ENCODE assay signal across 8 cellular contexts in the genomic region with DNA sequence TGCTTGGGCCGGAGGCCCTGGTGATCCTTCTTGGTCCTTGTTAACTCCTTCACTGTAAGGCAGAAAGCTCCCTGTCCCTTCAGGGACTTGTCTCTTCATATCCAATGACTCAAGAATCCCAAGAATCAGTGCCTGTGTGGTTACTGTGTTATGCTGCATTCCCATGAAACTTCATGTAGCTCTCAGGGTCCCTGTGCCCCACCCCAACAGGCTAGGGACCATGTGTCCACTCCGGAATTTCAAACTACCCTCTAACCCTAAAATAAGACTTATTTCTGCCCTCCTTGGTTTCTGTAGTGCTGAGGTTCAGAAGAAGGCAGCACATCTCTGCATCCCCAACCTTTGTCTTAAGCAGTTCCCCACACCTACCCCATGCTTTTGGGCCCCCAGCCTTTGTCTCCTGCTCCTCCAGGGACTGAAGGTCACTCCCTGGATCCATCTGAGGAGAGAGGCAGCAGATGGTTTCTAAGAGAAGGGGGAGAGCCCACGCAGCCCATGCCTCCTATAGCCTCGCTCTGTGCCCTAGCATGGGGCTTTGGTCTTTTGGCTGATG. TPM values are rescaled to one million over a fixed set of nuclear protein-coding genes. Genes with fewer than 3 reads are reported as not detected.
DNase-seq lines count a peak whose midpoint lies in the region; ATAC-seq and TF ChIP-seq lines count a peak whose summit lies in the region.

No MANE protein-coding gene starts in this region.

- H3K27me3 ChIP-seq in esophagus (ENCODE audit: control insufficient read depth in 1 of 2, insufficient read depth in 2 of 2, low read length in 2 of 2) (no peaks in the 10 kb centered on the region), osteoblast (ENCODE audit: insufficient read depth, low read length) (no peaks in the 10 kb centered on the region), body of pancreas (no peaks in the 10 kb centered on the region)

- TF ChIP-seq CTCF in osteoblast (IDR thresholded peaks at IDR 0.05; ENCODE audit: extremely low read depth, low read depth, low read length) (no peak), body of pancreas (IDR thresholded peaks at IDR 0.05) (no peak)

- H3K27ac ChIP-seq in esophagus (ENCODE audit: low read depth in 2 of 2, low read length in 1 of 2): peak overlapping the region; percentile 45 to 57
- H3K27ac ChIP-seq in osteoblast (ENCODE audit: low read depth, low read length): peak overlapping the region; percentile 77
- peak overlapping the region in 2 of 4 donors; percentile 20 to 24 for H3K27ac ChIP-seq in body of pancreas

- H4K20me1 ChIP-seq in osteoblast (ENCODE audit: insufficient read depth, low read length): peaks cover 35% of the 10 kb centered on the region

- no peaks in the 10 kb centered on the region for H3K9me3 ChIP-seq in esophagus (ENCODE audit: control insufficient read depth in 2 of 2, insufficient read depth in 1 of 2, low read depth in 1 of 2, low read length in 1 of 2)
- H3K9me3 ChIP-seq in osteoblast (ENCODE audit: low read depth, low read length): no peaks in the 10 kb centered on the region
- H3K9me3 ChIP-seq in body of pancreas: no peaks in the 10 kb centered on the region

- peaks cover 0 to 2% of the 10 kb centered on the region in 2 donors for H3K4me1 ChIP-seq in esophagus (ENCODE audit: control insufficient read depth in 2 of 2, insufficient read depth in 2 of 2, low read length in 1 of 2)
- peaks cover 43% of the 10 kb centered on the region for H3K4me1 ChIP-seq in osteoblast (ENCODE audit: insufficient read depth, low read length)
- H3K4me1 ChIP-seq in body of pancreas: no peaks in the 10 kb centered on the region

- no peak for ATAC-seq in HG03439 (IDR thresholded peaks at IDR 0.05; ENCODE audit: unreplicated experiment)
- no peak for ATAC-seq in HG03432 (IDR thresholded peaks at IDR 0.05; ENCODE audit: unreplicated experiment)
- no peak for ATAC-seq in body of pancreas

- TF ChIP-seq POLR2A in body of pancreas (IDR thresholded peaks at IDR 0.05): no peak

- 36 to 38% methylated on average over 4 of the region's 4 CpGs for WGBS in esophagus, 2 donors
- 39 to 44% methylated on average over 4 of the region's 4 CpGs for WGBS in body of pancreas, 2 donors

- intact Hi-C loops in body of pancreas (cut with DNase I): no loop called here

- peak overlapping the region; percentile 97 for H3K4me2 ChIP-seq in osteoblast (ENCODE audit: insufficient read depth, low read length)

- DNase-seq in AG20443 (ENCODE audit: low spot score) (peak; percentile 53), NCI-H524 treated with DMSO at 0.1 percent for 48 hours (lab: John Stamatoyannopoulos, UW) (peak; percentile 56), osteoblast (ENCODE audit: insufficient read length, low spot score, missing footprints) (peak; percentile 68), NCI-H1105 (lab: John Stamatoyannopoulos, UW) (no peak), body of pancreas (no peak)

- H3K36me3 ChIP-seq in esophagus (ENCODE audit: control insufficient read depth in 2 of 2, insufficient read depth in 2 of 2, low read length in 1 of 2): peaks cover 0 to under 1% of the 10 kb centered on the region in 2 donors
- H3K36me3 ChIP-seq in osteoblast (ENCODE audit: insufficient read depth, low read length): peaks cover 20% of the 10 kb centered on the region
- H3K36me3 ChIP-seq in body of pancreas (replicated peaks in 1 of 2; ENCODE audit: insufficient read depth in 1 of 2, low read depth in 2 of 2): no peaks in the 10 kb centered on the region

- H2AFZ ChIP-seq in osteoblast (ENCODE audit: low read length): peak overlapping the region; percentile 79

- peak overlapping the region in 1 of 2 donors; percentile 42 for H3K4me3 ChIP-seq in esophagus (ENCODE audit: low read depth in 1 of 2, low read length in 2 of 2)
- peak overlapping the region; percentile 98 for H3K4me3 ChIP-seq in osteoblast (ENCODE audit: insufficient read depth, low read length)
- H3K4me3 ChIP-seq in body of pancreas: no peak overlapping the region

- peaks cover 48% of the 10 kb centered on the region for H3K79me2 ChIP-seq in osteoblast (ENCODE audit: insufficient read depth, low read length)

RNA-seq across cellular contexts. Expression of a gene that starts 0.5 kb away (rescaled TPM):
- polyA plus RNA-seq in esophagus: under 1 TPM; 0.45 to 0.78 TPM
- total RNA-seq in osteoblast (117 and 121 TPM in 2 replicates), body of pancreas (1 to 10 TPM; 3.1 to 4.0 TPM)

RNA-seq across cellular contexts. Expression of a gene that starts 23.9 kb away (rescaled TPM):
- polyA plus RNA-seq in esophagus: 1 to 10 TPM; 6.9 to 7.8 TPM
- 81.6 and 88.7 TPM in 2 replicates for total RNA-seq in osteoblast
- total RNA-seq in body of pancreas: 10 to 100 TPM; 12.5 to 17.5 TPM

Comparison
In these comparisons a context has a peak if more than half of its experiments do, and no peak if none do; other contexts are left out.
1. DNase-seq: peak in AG20443 (single experiment), NCI-H524 treated with DMSO at 0.1 percent for 48 hours (single experiment) and osteoblast (single experiment); none in NCI-H1105 (single experiment) and body of pancreas (0 of 4).
2. RNA of a gene that starts 0.5 kb away (total RNA-seq): 117 to 121 TPM in osteoblast; 3.1 to 4.0 TPM in body of pancreas; every median in the first group is over 10 times any median in the second.